ENCODE assay signal across 11 cellular contexts in genomic region chr14:21527320-21527679, GRCh38. TPM values are rescaled to one million over a fixed set of nuclear protein-coding genes. Genes with fewer than 3 reads are reported as not detected.
DNase-seq lines count a peak whose midpoint lies in the region; ATAC-seq and TF ChIP-seq lines count a peak whose summit lies in the region.
"Had no signal": no experiment of that assay in that cellular context is flagged by ENCODE, and none has a peak within 500 bp of the region (broad histone marks: within the 10 kb centered on the region; RNA-seq: fewer than 3 reads in every experiment).

No MANE protein-coding gene starts in this region.

- no peaks in the 10 kb centered on the region for H4K20me1 ChIP-seq in Loucy (ENCODE audit: insufficient read depth, low read length, poor library complexity, severe bottlenecking)
- H4K20me1 ChIP-seq in neural progenitor cell (ENCODE audit: low read depth): peaks cover 89% of the 10 kb centered on the region

- no peaks in the 10 kb centered on the region for H3K79me2 ChIP-seq in Loucy (ENCODE audit: insufficient read depth, low read length)
- peaks cover 90% of the 10 kb centered on the region for H3K79me2 ChIP-seq in neural progenitor cell (ENCODE audit: low read depth)

- no peak for TF ChIP-seq CTCF in Loucy (conservative IDR thresholded peaks at IDR 0.05; ENCODE audit: low read length)
- TF ChIP-seq CTCF in neural progenitor cell (IDR thresholded peaks at IDR 0.05): no peak

- H3F3A ChIP-seq in Loucy (ENCODE audit: low read depth) (no peaks in the 10 kb centered on the region), neural progenitor cell (ENCODE audit: low read depth) (peaks cover 79% of the 10 kb centered on the region)

- peak overlapping the region; percentile 75 for H3K4me2 ChIP-seq in Loucy (ENCODE audit: low read depth, low read length, poor library complexity, severe bottlenecking)
- H3K4me2 ChIP-seq in neural progenitor cell: peak overlapping the region; percentile 92

- ATAC-seq in GM19452 (IDR thresholded peaks at IDR 0.05; ENCODE audit: unreplicated experiment): no peak

- peak overlapping the region; percentile 97 for H3K27ac ChIP-seq in ectodermal cell (ENCODE audit: insufficient read depth, low read depth, low read length, poor library complexity, severe bottlenecking)
- peak overlapping the region; percentile 100 for H3K27ac ChIP-seq in neural progenitor cell
- H3K27ac ChIP-seq: SJSA1 had no signal

- H2AFZ ChIP-seq in Loucy (ENCODE audit: low read length) (no peak overlapping the region), neural progenitor cell (replicated peaks) (no peak overlapping the region)

- H3K36me3 ChIP-seq in Loucy (ENCODE audit: insufficient read depth, low read length) (no peaks in the 10 kb centered on the region), ectodermal cell (ENCODE audit: control insufficient read depth, insufficient read depth, low read length) (peaks cover 30% of the 10 kb centered on the region), neural progenitor cell (peaks cover 18% of the 10 kb centered on the region)
- H3K36me3 ChIP-seq: SJSA1 had no signal

- no peaks in the 10 kb centered on the region for H3K36me3 Mint-ChIP-seq in T-helper 2 cell treated with Interferon-gamma antibody and Interleukin-4, amounts not matched to agents 5 μg/mL and 100 μg/mL, for 36 hours (ENCODE audit: low read depth)
- H3K36me3 Mint-ChIP-seq in neural progenitor cell: peaks cover 37% of the 10 kb centered on the region

- no peaks in the 10 kb centered on the region for H3K9me3 Mint-ChIP-seq in T-helper 2 cell treated with Interferon-gamma antibody and Interleukin-4, amounts not matched to agents 5 μg/mL and 100 μg/mL, for 36 hours
- peaks cover 2% of the 10 kb centered on the region for H3K9me3 Mint-ChIP-seq in neural progenitor cell

- peaks cover 13% of the 10 kb centered on the region for H3K4me1 ChIP-seq in Loucy (ENCODE audit: insufficient read depth, low read length, poor library complexity, severe bottlenecking)
- H3K4me1 ChIP-seq in ectodermal cell (ENCODE audit: control insufficient read depth, insufficient read depth, low read length): peaks cover 58% of the 10 kb centered on the region
- H3K4me1 ChIP-seq in neural progenitor cell: peaks cover 74% of the 10 kb centered on the region
- H3K4me1 ChIP-seq: SJSA1 had no signal

- H3K27me3 ChIP-seq in Loucy (ENCODE audit: insufficient read depth, low read length, poor library complexity, severe bottlenecking) (no peaks in the 10 kb centered on the region), ectodermal cell (ENCODE audit: control insufficient read depth, insufficient read depth, low read length, poor library complexity, severe bottlenecking) (no peaks in the 10 kb centered on the region), neural progenitor cell (no peaks in the 10 kb centered on the region)
- H3K27me3 ChIP-seq: stomach had no signal

- peak overlapping the region; percentile 77 for H3K4me3 Mint-ChIP-seq in T-helper 2 cell treated with Interferon-gamma antibody and Interleukin-4, amounts not matched to agents 5 μg/mL and 100 μg/mL, for 36 hours
- H3K4me3 Mint-ChIP-seq in neural progenitor cell: peak overlapping the region; percentile 96

- peaks cover 7% of the 10 kb centered on the region for H3K27me3 Mint-ChIP-seq in T-helper 2 cell treated with Interferon-gamma antibody and Interleukin-4, amounts not matched to agents 5 μg/mL and 100 μg/mL, for 36 hours (ENCODE audit: low read depth)
- H3K27me3 Mint-ChIP-seq in neural progenitor cell (ENCODE audit: insufficient read depth, low read depth): peaks cover 15% of the 10 kb centered on the region

- 25 to 33% methylated on average over 1 of the region's 1 CpG for WGBS in ectodermal cell, 2 experiments

- H3K9ac ChIP-seq in Loucy (ENCODE audit: low read depth, low read length, poor library complexity, severe bottlenecking): no peak overlapping the region
- H3K9ac ChIP-seq in neural progenitor cell: no peak overlapping the region

- DNase-seq in T-helper 2 cell treated with Interferon-gamma antibody and Interleukin-4, amounts not matched to agents 5 μg/mL and 100 μg/mL, for 36 hours (ENCODE audit: low spot score): no peak
- no peak for DNase-seq in T-helper 2 cell
- DNase-seq in neural progenitor cell (ENCODE audit: low spot score): no peak
- DNase-seq in effector CD4-positive, alpha-beta T cell: no peak
- DNase-seq in stimulated activated CD4-positive, alpha-beta T cell treated with anti-CD3 and anti-CD28 coated beads, Interleukin-4, amount 100 ng/mL, for 24 hours: no peak
- DNase-seq: stomach had no signal

- H3K4me3 ChIP-seq in Loucy (ENCODE audit: low read length, poor library complexity, severe bottlenecking) (no peak overlapping the region), ectodermal cell (ENCODE audit: insufficient read depth, low read depth, low read length) (peak overlapping the region; percentile 84), neural progenitor cell (peak overlapping the region; percentile 74)
- H3K4me3 ChIP-seq: SJSA1 had no signal

- no peak overlapping the region for H3K27ac Mint-ChIP-seq in T-helper 2 cell treated with Interferon-gamma antibody and Interleukin-4, amounts not matched to agents 5 μg/mL and 100 μg/mL, for 36 hours
- H3K27ac Mint-ChIP-seq in neural progenitor cell: peak overlapping the region; percentile 100

- peaks cover 14% of the 10 kb centered on the region for H3K4me1 Mint-ChIP-seq in T-helper 2 cell treated with Interferon-gamma antibody and Interleukin-4, amounts not matched to agents 5 μg/mL and 100 μg/mL, for 36 hours (ENCODE audit: low read depth)
- peaks cover 73% of the 10 kb centered on the region for H3K4me1 Mint-ChIP-seq in neural progenitor cell

- H3K9me3 ChIP-seq in Loucy (ENCODE audit: insufficient read depth, low read depth, low read length): no peaks in the 10 kb centered on the region
- no peaks in the 10 kb centered on the region for H3K9me3 ChIP-seq in ectodermal cell (ENCODE audit: control insufficient read depth, low read length)
- no peaks in the 10 kb centered on the region for H3K9me3 ChIP-seq in neural progenitor cell (ENCODE audit: low read depth)
- H3K9me3 ChIP-seq: SJSA1, stomach had no signal

- H3K9me2 ChIP-seq in Loucy (replicated peaks; ENCODE audit: low read depth, low read length): no peaks in the 10 kb centered on the region

RNA-seq across cellular contexts. Expression of gene SALL2, which starts 1.2 kb away (rescaled TPM):
- polyA plus RNA-seq in ectodermal cell (2013, experiment 1 of 4): 259 TPM
- polyA plus RNA-seq in ectodermal cell (2013, experiment 2 of 4): 325 TPM
- polyA plus RNA-seq in ectodermal cell (2013, experiment 3 of 4): 247 TPM
- 284 TPM for polyA plus RNA-seq in ectodermal cell (2013, experiment 4 of 4)
- total RNA-seq in neural progenitor cell (ENCODE audit: low replicate concordance): 263 and 394 TPM in 2 replicates

RNA-seq across cellular contexts. Expression of gene METTL3, which starts 16.2 kb away (rescaled TPM):
- 108 TPM for polyA plus RNA-seq in ectodermal cell (2013, experiment 1 of 4)
- 97.3 TPM for polyA plus RNA-seq in ectodermal cell (2013, experiment 2 of 4)
- 71.6 TPM for polyA plus RNA-seq in ectodermal cell (2013, experiment 3 of 4)
- 80.0 TPM for polyA plus RNA-seq in ectodermal cell (2013, experiment 4 of 4)
- total RNA-seq in neural progenitor cell (ENCODE audit: low replicate concordance): 99.5 and 108 TPM in 2 replicates

RNA-seq across cellular contexts. Expression of gene TOX4, which starts 50.3 kb away (rescaled TPM):
- 57.3 TPM for polyA plus RNA-seq in ectodermal cell (2013, experiment 1 of 4)
- 57.2 TPM for polyA plus RNA-seq in ectodermal cell (2013, experiment 2 of 4)
- 33.6 TPM for polyA plus RNA-seq in ectodermal cell (2013, experiment 3 of 4)
- 40.0 TPM for polyA plus RNA-seq in ectodermal cell (2013, experiment 4 of 4)
- total RNA-seq in neural progenitor cell (ENCODE audit: low replicate concordance): 34.2 and 35.7 TPM in 2 replicates

RNA-seq across cellular contexts. Expression of gene RAB2B, which starts 50.5 kb away (rescaled TPM):
- polyA plus RNA-seq in ectodermal cell (2013, experiment 1 of 4): 34.7 TPM
- 35.5 TPM for polyA plus RNA-seq in ectodermal cell (2013, experiment 2 of 4)
- 25.7 TPM for polyA plus RNA-seq in ectodermal cell (2013, experiment 3 of 4)
- polyA plus RNA-seq in ectodermal cell (2013, experiment 4 of 4): 28.2 TPM
- total RNA-seq in neural progenitor cell (ENCODE audit: low replicate concordance): 38.5 and 54.2 TPM in 2 replicates

RNA-seq across cellular contexts. Expression of gene OR10G3, which starts 52.6 kb away (rescaled TPM):
- not detected for polyA plus RNA-seq in ectodermal cell (2013, experiment 1 of 4)
- polyA plus RNA-seq in ectodermal cell (2013, experiment 2 of 4): not detected
- not detected for polyA plus RNA-seq in ectodermal cell (2013, experiment 3 of 4)
- not detected for polyA plus RNA-seq in ectodermal cell (2013, experiment 4 of 4)
- not detected in 2 replicates for total RNA-seq in neural progenitor cell (ENCODE audit: low replicate concordance)
- total RNA-seq: M059J, SJSA1, stomach had no signal
- polyA plus RNA-seq: stomach had no signal
